In genomic region chr14:52333108-52333507, GRCh38 we compare ENCODE assay signal across 1 cellular context.
TF ChIP-seq lines count a peak whose summit lies in the region.

No MANE protein-coding gene starts in this region.

TF ChIP-seq in IMR-90, 13 proteins besides CTCF, POLR2A, EP300 and RAD21 (continued from another document):
- TF ChIP-seq, protein P1, sequence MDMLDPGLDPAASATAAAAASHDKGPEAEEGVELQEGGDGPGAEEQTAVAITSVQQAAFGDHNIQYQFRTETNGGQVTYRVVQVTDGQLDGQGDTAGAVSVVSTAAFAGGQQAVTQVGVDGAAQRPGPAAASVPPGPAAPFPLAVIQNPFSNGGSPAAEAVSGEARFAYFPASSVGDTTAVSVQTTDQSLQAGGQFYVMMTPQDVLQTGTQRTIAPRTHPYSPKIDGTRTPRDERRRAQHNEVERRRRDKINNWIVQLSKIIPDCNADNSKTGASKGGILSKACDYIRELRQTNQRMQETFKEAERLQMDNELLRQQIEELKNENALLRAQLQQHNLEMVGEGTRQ (IDR thresholded peaks at IDR 0.05; ENCODE audit: low read depth, low read length) = no peak
- TF ChIP-seq, protein P2, sequence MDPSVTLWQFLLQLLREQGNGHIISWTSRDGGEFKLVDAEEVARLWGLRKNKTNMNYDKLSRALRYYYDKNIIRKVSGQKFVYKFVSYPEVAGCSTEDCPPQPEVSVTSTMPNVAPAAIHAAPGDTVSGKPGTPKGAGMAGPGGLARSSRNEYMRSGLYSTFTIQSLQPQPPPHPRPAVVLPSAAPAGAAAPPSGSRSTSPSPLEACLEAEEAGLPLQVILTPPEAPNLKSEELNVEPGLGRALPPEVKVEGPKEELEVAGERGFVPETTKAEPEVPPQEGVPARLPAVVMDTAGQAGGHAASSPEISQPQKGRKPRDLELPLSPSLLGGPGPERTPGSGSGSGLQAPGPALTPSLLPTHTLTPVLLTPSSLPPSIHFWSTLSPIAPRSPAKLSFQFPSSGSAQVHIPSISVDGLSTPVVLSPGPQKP (IDR thresholded peaks at IDR 0.05; ENCODE audit: borderline replicate concordance, low read depth, low read length) = no peak
- TF ChIP-seq MAZ (IDR thresholded peaks at IDR 0.05; ENCODE audit: borderline replicate concordance, low read depth, low read length) (no peak), MAFK (IDR thresholded peaks at IDR 0.05; ENCODE audit: low read depth, low read length) (no peak), MXI1 (IDR thresholded peaks at IDR 0.05; ENCODE audit: borderline replicate concordance, low read depth, low read length) (no peak), RFX5 (IDR thresholded peaks at IDR 0.05; ENCODE audit: low read depth, low read length) (no peak), FOS (IDR thresholded peaks at IDR 0.05; ENCODE audit: low read depth, low read length) (no peak), RCOR1 (IDR thresholded peaks at IDR 0.05; ENCODE audit: insufficient replicate concordance, low read length) (no peak), CEBPB (IDR thresholded peaks at IDR 0.05; ENCODE audit: low read depth, low read length) (no peak), CHD1 (IDR thresholded peaks at IDR 0.05; ENCODE audit: low read depth, low read length) (no peak)
